Comparison of ENCODE assay signal across 8 cellular contexts in genomic region chr7:130010689-130011412, GRCh38. TPM values are rescaled to one million over a fixed set of nuclear protein-coding genes. Genes with fewer than 3 reads are reported as not detected.
A peak's percentile ranks its signal among the peaks of the same experiment; 100 is the strongest.
DNase-seq lines count a peak whose midpoint lies in the region; ATAC-seq and TF ChIP-seq lines count a peak whose summit lies in the region.

No MANE protein-coding gene starts in this region.

- H3K36me3 ChIP-seq in fibroblast of lung (ENCODE audit: control insufficient read depth, insufficient read depth, low read length) = no peaks in the 10 kb centered on the region
- H3K36me3 ChIP-seq in neural cell (ENCODE audit: insufficient read depth, low read length) = no peaks in the 10 kb centered on the region

- in situ Hi-C loops in Caki2 (cut with HindIII; ENCODE audit: low pct_unique_long_range_greater_than_20kb, low sequenced_read_pairs) = no loop called here

- H3K27me3 ChIP-seq in fibroblast of lung (ENCODE audit: control insufficient read depth, insufficient read depth, low read length) (no peaks in the 10 kb centered on the region), neural cell (ENCODE audit: insufficient read depth, low read depth, low read length) (no peaks in the 10 kb centered on the region)

- H3K9ac ChIP-seq in fibroblast of lung (ENCODE audit: insufficient read depth, low read length) (no peak overlapping the region), neural cell (ENCODE audit: low read length) (no peak overlapping the region)

- no peak overlapping the region for H3K4me3 ChIP-seq in Jurkat, Clone E6-1 (ENCODE audit: low read length)
- no peak overlapping the region for H3K4me3 ChIP-seq in fibroblast of lung (replicated peaks in 1 of 4; ENCODE audit: control extremely low read depth in 1 of 4, insufficient read depth in 1 of 4, low read depth in 3 of 4, low read length in 4 of 4)
- no peak overlapping the region for H3K4me3 ChIP-seq in neural cell (ENCODE audit: low read length)

- TF ChIP-seq RAD21 in neural cell (conservative IDR thresholded peaks at IDR 0.05) = peak; percentile 94

- H3K27ac ChIP-seq in fibroblast of lung (ENCODE audit: insufficient read depth, low read length) = peak overlapping the region; percentile 80
- no peak overlapping the region for H3K27ac ChIP-seq in neural cell (ENCODE audit: low read length)

- H3K79me2 ChIP-seq in fibroblast of lung (ENCODE audit: control insufficient read depth, insufficient read depth, low read length) (no peaks in the 10 kb centered on the region), neural cell (replicated peaks; ENCODE audit: insufficient read depth, low read length) (no peaks in the 10 kb centered on the region)

- H3K9me3 ChIP-seq in fibroblast of lung (ENCODE audit: control insufficient read depth, insufficient read depth, low read depth, low read length) (no peaks in the 10 kb centered on the region), neural cell (ENCODE audit: low read length) (no peaks in the 10 kb centered on the region)

- H4K20me1 ChIP-seq in fibroblast of lung (ENCODE audit: control insufficient read depth, extremely low read depth, insufficient read depth, low read length) = no peaks in the 10 kb centered on the region
- H4K20me1 ChIP-seq in neural cell (ENCODE audit: insufficient read depth) = no peaks in the 10 kb centered on the region

- H3F3A ChIP-seq in neural cell (ENCODE audit: insufficient read depth, low read length, poor library complexity, severe bottlenecking) = no peaks in the 10 kb centered on the region

- H3K4me2 ChIP-seq in fibroblast of lung (ENCODE audit: extremely low read depth, insufficient read depth, low read length) = peak overlapping the region; percentile 42
- H3K4me2 ChIP-seq in neural cell (ENCODE audit: low read length) = no peak overlapping the region

- TF ChIP-seq CTCF in fibroblast of lung (conservative IDR thresholded peaks at IDR 0.05 in 1 of 2, IDR thresholded peaks at IDR 0.05 in 1 of 2; ENCODE audit: low read depth in 1 of 2, low read length in 2 of 2) = peak; percentile 91 to 94
- TF ChIP-seq CTCF in neural cell (IDR thresholded peaks at IDR 0.05; ENCODE audit: poor library complexity, severe bottlenecking) = peak; percentile 93

- no peak for TF ChIP-seq EP300 in neural cell (conservative IDR thresholded peaks at IDR 0.05; ENCODE audit: poor library complexity, severe bottlenecking)

- DNase-seq in Caki2 (ENCODE audit: low read depth) = peak; percentile 89
- DNase-seq in Jurkat, Clone E6-1 (ENCODE audit: low read depth, low spot score) = peak; percentile 87
- peak; percentile 98 for DNase-seq in OCI-M2 (lab: John Stamatoyannopoulos, UW; ENCODE audit: unreplicated experiment)
- peak; percentile 81 for DNase-seq in activated T-cell treated with anti-CD3 and anti-CD28 coated beads for 48 hours (ENCODE audit: low read depth)
- peak; percentile 79 to 92 for DNase-seq in fibroblast of lung (ENCODE audit: low read depth in 2 of 2)
- DNase-seq in stimulated activated naive CD4-positive, alpha-beta T cell treated with Interleukin-2 at 50 U/mL for 16 hours (lab: John Stamatoyannopoulos, UW) = peak; percentile 73

- H3K4me1 ChIP-seq in fibroblast of lung (ENCODE audit: control insufficient read depth, extremely low read depth, insufficient read depth, low read length) = peaks cover 10% of the 10 kb centered on the region

- peak; percentile 67 for ATAC-seq in GM21423 (IDR thresholded peaks at IDR 0.05; ENCODE audit: unreplicated experiment)

- H2AFZ ChIP-seq in fibroblast of lung (ENCODE audit: low read length) (no peak overlapping the region), neural cell (ENCODE audit: low read depth, low read length) (peak overlapping the region; percentile 41)

- no peaks in the 10 kb centered on the region for H3K9me2 ChIP-seq in neural cell (ENCODE audit: insufficient read depth, low read length)

TF ChIP-seq in neural cell, 6 proteins besides CTCF, POLR2A, EP300 and RAD21:
- TF ChIP-seq SMC3 (conservative IDR thresholded peaks at IDR 0.05; ENCODE audit: poor library complexity) (peak; percentile 90), POLR2AphosphoS5 (IDR thresholded peaks at IDR 0.05) (no peak)

RNA-seq across cellular contexts. Expression of gene ZC3HC1, which starts 40.3 kb away (rescaled TPM):
- total RNA-seq in Caki2 (2014; rRNA removed; shearing (Covaris generic); ENCODE audit: low replicate concordance) = 30.1 and 36.3 TPM in 2 replicates
- 36.4 TPM for polyA plus RNA-seq in Jurkat, Clone E6-1 (2012; ENCODE audit: insufficient read depth, insufficient read length)
- 12.1 and 19.5 TPM in 2 replicates for total RNA-seq in fibroblast of lung
- polyA plus RNA-seq in fibroblast of lung (22.3 and 27.8 TPM in 2 replicates), neural cell (26.6 and 27.5 TPM in 2 replicates)
- polyA plus RNA-seq in fibroblast of lung (2012) = 17.0 and 21.0 TPM in 2 replicates
- polyA minus RNA-seq in fibroblast of lung (ENCODE audit: low replicate concordance) (12.7 and 73.4 TPM in 2 replicates), neural cell (23.4 and 24.0 TPM in 2 replicates)

RNA-seq across cellular contexts. Expression of gene UBE2H, which starts 58.1 kb away (rescaled TPM):
- total RNA-seq in Caki2 (2014; rRNA removed; shearing (Covaris generic); ENCODE audit: low replicate concordance) = 40.6 and 84.8 TPM in 2 replicates
- polyA plus RNA-seq in Jurkat, Clone E6-1 (2012; ENCODE audit: insufficient read depth, insufficient read length) = 27.4 TPM
- total RNA-seq in fibroblast of lung = 64.2 and 102 TPM in 2 replicates
- polyA plus RNA-seq in fibroblast of lung (59.3 and 76.0 TPM in 2 replicates), neural cell (96.1 and 104 TPM in 2 replicates)
- 39.7 and 46.5 TPM in 2 replicates for polyA plus RNA-seq in fibroblast of lung (2012)
- polyA minus RNA-seq in fibroblast of lung (ENCODE audit: low replicate concordance) (22.0 and 31.4 TPM in 2 replicates), neural cell (186 and 198 TPM in 2 replicates)

RNA-seq across cellular contexts. Expression of gene KLHDC10, which starts 59.5 kb away (rescaled TPM):
- total RNA-seq in Caki2 (2014; rRNA removed; shearing (Covaris generic); ENCODE audit: low replicate concordance) = 15.0 and 17.8 TPM in 2 replicates
- polyA plus RNA-seq in Jurkat, Clone E6-1 (2012; ENCODE audit: insufficient read depth, insufficient read length) = 18.5 TPM
- total RNA-seq in fibroblast of lung = 27.7 and 29.1 TPM in 2 replicates
- 20.3 and 28.5 TPM in 2 replicates for polyA plus RNA-seq in fibroblast of lung
- polyA plus RNA-seq in fibroblast of lung (2012) = 14.2 and 19.3 TPM in 2 replicates
- 4.6 and 12.9 TPM in 2 replicates for polyA minus RNA-seq in fibroblast of lung (ENCODE audit: low replicate concordance)
- 59.1 and 67.0 TPM in 2 replicates for polyA plus RNA-seq in neural cell
- polyA minus RNA-seq in neural cell = 167 and 169 TPM in 2 replicates
